In the genomic region with DNA sequence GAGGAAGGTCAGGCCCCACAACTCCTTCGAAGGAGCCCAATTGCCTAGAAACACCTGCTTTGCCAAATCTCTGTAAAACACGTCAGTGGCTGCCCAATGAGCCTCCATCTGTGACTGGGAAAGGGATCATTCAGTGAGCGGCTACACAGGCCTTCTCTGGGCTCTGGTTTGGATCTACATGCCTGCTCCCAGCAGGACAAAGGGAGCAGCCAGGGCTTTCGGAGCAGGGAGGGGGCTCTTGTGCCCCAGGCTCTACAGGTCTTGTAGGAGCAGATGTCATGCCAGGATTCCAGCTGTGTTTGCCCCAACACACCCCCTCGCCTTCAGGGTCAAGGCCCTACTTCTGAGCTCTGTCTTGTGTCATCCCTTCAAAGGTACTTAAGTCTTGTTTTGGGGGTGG, we compare ENCODE assay signal across 17 cellular contexts.
DNase-seq lines count a peak whose midpoint lies in the region; ATAC-seq and TF ChIP-seq lines count a peak whose summit lies in the region.
"Had no signal": no experiment of that assay in that cellular context is flagged by ENCODE, and none has a peak within 500 bp of the region (broad histone marks: within the 10 kb centered on the region; RNA-seq: fewer than 3 reads in every experiment).

No MANE protein-coding gene starts in this region.

- no peaks in the 10 kb centered on the region for H3K36me3 ChIP-seq in GM23338 (ENCODE audit: insufficient read depth)

- no peak overlapping the region for H3K27ac Mint-ChIP-seq in GM23338
- H3K27ac Mint-ChIP-seq in osteocyte (ENCODE audit: unreplicated experiment), result no peak overlapping the region
- H3K27ac Mint-ChIP-seq: CD4-positive, alpha-beta memory T cell; H9; HFFc6 had no signal

- peak; percentile 85 for DNase-seq in ELF-1 (ENCODE audit: low read depth, low spot score)
- no peak for DNase-seq in GM23338 (ENCODE audit: low spot score)
- DNase-seq in osteocyte (ENCODE audit: extremely low spot score, unreplicated experiment), result peak; percentile 77
- DNase-seq in islet precursor cell, result no peak
- DNase-seq in foreskin keratinocyte, result no peak
- no peak for DNase-seq in NCI-H2196 (lab: John Stamatoyannopoulos, UW; ENCODE audit: unreplicated experiment)
- DNase-seq: C1 segment of cervical spinal cord; Calu3; CD4-positive, alpha-beta memory T cell; COR-L47; DMS53; DMS79 treated with DMSO at 0.1 percent for 48 hours; GM23248; H9; HFFc6 had no signal

- H3K4me3 Mint-ChIP-seq in GM23338 (no peak overlapping the region), osteocyte (ENCODE audit: unreplicated experiment) (no peak overlapping the region)
- H3K4me3 Mint-ChIP-seq: CD4-positive, alpha-beta memory T cell; H9; HFFc6 had no signal

- ATAC-seq in GM23338, result peak; percentile 51; the same call in 2 of the 3 replicates
- ATAC-seq in foreskin keratinocyte, result no peak
- ATAC-seq: HCT116 had no signal

- H3K9me3 Mint-ChIP-seq in GM23338 (no peaks in the 10 kb centered on the region), osteocyte (ENCODE audit: unreplicated experiment) (no peaks in the 10 kb centered on the region)
- H3K9me3 Mint-ChIP-seq: CD4-positive, alpha-beta memory T cell; H9; HFFc6 had no signal

- no peak overlapping the region for H3K4me2 ChIP-seq in GM23338

- no peaks in the 10 kb centered on the region for H3K9me2 ChIP-seq in GM23338 (ENCODE audit: insufficient read depth)

- H3K4me1 Mint-ChIP-seq in GM23338 (no peaks in the 10 kb centered on the region), osteocyte (ENCODE audit: unreplicated experiment) (peaks cover 3% of the 10 kb centered on the region)
- H3K4me1 Mint-ChIP-seq: CD4-positive, alpha-beta memory T cell; H9 had no signal

- no peaks in the 10 kb centered on the region for H3K27me3 Mint-ChIP-seq in GM23338 (ENCODE audit: insufficient read depth, low read depth, poor library complexity)
- no peaks in the 10 kb centered on the region for H3K27me3 Mint-ChIP-seq in osteocyte (ENCODE audit: unreplicated experiment)
- H3K27me3 Mint-ChIP-seq: CD4-positive, alpha-beta memory T cell had no signal

- H4K20me1 ChIP-seq in GM23338 (replicated peaks; ENCODE audit: insufficient read depth), result no peaks in the 10 kb centered on the region

- no peak overlapping the region for H2AFZ ChIP-seq in GM23338
- H2AFZ ChIP-seq: GM23248 had no signal

- H3F3A ChIP-seq in GM23338 (replicated peaks; ENCODE audit: low read depth), result no peaks in the 10 kb centered on the region

- H3K36me3 Mint-ChIP-seq in GM23338 (ENCODE audit: low read depth), result peaks cover 11% of the 10 kb centered on the region; the same call in 2 of the 3 replicates
- peaks cover 50% of the 10 kb centered on the region for H3K36me3 Mint-ChIP-seq in osteocyte (ENCODE audit: unreplicated experiment)

- no peak overlapping the region for H3K27ac ChIP-seq in GM23338 (ENCODE audit: low read depth)
- peak overlapping the region; percentile 7 for H3K27ac ChIP-seq in cingulate gyrus (ENCODE audit: low read depth, low read length)
- no peak overlapping the region for H3K27ac ChIP-seq in foreskin keratinocyte
- H3K27ac ChIP-seq: GM23248 had no signal

- H3K4me1 ChIP-seq in GM23338 (ENCODE audit: insufficient read depth) (no peaks in the 10 kb centered on the region), foreskin keratinocyte (no peaks in the 10 kb centered on the region)

- no peaks in the 10 kb centered on the region for H3K79me2 ChIP-seq in GM23338 (replicated peaks; ENCODE audit: insufficient read depth)

- TF ChIP-seq CTCF in GM23338 (conservative IDR thresholded peaks at IDR 0.05; ENCODE audit: low read depth in 2 of 2) (no peak), osteocyte (IDR thresholded peaks at IDR 0.05) (no peak), foreskin keratinocyte (conservative IDR thresholded peaks at IDR 0.05) (no peak)

- no peak overlapping the region for H3K4me3 ChIP-seq in GM23338
- H3K4me3 ChIP-seq: GM23248 had no signal

- H3K27me3 ChIP-seq in GM23338 (ENCODE audit: insufficient read depth), result no peaks in the 10 kb centered on the region
- no peaks in the 10 kb centered on the region for H3K27me3 ChIP-seq in foreskin keratinocyte

TF ChIP-seq in GM23338, 12 proteins besides CTCF, POLR2A, EP300 and RAD21 (continues in another document):
- TF ChIP-seq JUNB (IDR thresholded peaks at IDR 0.05; ENCODE audit: unreplicated experiment) (no peak), STAT1 (IDR thresholded peaks at IDR 0.05; ENCODE audit: unreplicated experiment) (no peak), ZNF114 (CRISPR knock-in tag; IDR thresholded peaks at IDR 0.05) (no peak), POLR2AphosphoS5 (IDR thresholded peaks at IDR 0.05; ENCODE audit: low read depth) (no peak)
- TF ChIP-seq, protein P1, sequence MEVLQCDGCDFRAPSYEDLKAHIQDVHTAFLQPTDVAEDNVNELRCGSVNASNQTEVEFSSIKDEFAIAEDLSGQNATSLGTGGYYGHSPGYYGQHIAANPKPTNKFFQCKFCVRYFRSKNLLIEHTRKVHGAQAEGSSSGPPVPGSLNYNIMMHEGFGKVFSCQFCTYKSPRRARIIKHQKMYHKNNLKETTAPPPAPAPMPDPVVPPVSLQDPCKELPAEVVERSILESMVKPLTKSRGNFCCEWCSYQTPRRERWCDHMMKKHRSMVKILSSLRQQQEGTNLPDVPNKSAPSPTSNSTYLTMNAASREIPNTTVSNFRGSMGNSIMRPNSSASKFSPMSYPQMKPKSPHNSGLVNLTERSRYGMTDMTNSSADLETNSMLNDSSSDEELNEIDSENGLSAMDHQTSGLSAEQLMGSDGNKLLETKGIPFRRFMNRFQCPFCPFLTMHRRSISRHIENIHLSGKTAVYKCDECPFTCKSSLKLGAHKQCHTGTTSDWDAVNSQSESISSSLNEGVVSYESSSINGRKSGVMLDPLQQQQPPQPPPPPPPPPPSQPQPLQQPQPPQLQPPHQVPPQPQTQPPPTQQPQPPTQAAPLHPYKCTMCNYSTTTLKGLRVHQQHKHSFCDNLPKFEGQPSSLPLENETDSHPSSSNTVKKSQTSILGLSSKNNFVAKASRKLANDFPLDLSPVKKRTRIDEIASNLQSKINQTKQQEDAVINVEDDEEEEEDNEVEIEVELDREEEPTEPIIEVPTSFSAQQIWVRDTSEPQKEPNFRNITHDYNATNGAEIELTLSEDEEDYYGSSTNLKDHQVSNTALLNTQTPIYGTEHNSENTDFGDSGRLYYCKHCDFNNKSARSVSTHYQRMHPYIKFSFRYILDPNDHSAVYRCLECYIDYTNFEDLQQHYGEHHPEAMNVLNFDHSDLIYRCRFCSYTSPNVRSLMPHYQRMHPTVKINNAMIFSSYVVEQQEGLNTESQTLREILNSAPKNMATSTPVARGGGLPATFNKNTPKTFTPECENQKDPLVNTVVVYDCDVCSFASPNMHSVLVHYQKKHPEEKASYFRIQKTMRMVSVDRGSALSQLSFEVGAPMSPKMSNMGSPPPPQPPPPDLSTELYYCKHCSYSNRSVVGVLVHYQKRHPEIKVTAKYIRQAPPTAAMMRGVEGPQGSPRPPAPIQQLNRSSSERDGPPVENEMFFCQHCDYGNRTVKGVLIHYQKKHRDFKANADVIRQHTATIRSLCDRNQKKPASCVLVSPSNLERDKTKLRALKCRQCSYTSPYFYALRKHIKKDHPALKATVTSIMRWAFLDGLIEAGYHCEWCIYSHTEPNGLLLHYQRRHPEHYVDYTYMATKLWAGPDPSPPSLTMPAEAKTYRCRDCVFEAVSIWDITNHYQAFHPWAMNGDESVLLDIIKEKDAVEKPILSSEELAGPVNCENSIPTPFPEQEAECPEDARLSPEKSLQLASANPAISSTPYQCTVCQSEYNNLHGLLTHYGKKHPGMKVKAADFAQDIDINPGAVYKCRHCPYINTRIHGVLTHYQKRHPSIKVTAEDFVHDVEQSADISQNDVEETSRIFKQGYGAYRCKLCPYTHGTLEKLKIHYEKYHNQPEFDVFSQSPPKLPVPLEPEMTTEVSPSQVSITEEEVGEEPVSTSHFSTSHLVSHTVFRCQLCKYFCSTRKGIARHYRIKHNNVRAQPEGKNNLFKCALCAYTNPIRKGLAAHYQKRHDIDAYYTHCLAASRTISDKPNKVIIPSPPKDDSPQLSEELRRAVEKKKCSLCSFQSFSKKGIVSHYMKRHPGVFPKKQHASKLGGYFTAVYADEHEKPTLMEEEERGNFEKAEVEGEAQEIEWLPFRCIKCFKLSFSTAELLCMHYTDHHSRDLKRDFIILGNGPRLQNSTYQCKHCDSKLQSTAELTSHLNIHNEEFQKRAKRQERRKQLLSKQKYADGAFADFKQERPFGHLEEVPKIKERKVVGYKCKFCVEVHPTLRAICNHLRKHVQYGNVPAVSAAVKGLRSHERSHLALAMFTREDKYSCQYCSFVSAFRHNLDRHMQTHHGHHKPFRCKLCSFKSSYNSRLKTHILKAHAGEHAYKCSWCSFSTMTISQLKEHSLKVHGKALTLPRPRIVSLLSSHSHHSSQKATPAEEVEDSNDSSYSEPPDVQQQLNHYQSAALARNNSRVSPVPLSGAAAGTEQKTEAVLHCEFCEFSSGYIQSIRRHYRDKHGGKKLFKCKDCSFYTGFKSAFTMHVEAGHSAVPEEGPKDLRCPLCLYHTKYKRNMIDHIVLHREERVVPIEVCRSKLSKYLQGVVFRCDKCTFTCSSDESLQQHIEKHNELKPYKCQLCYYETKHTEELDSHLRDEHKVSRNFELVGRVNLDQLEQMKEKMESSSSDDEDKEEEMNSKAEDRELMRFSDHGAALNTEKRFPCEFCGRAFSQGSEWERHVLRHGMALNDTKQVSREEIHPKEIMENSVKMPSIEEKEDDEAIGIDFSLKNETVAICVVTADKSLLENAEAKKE (CRISPR knock-in tag; IDR thresholded peaks at IDR 0.05), result no peak

Comparison
In these comparisons a context has a peak if more than half of its experiments do, and no peak if none do; other contexts are left out.
1. DNase-seq: peak in ELF-1 (single experiment) and osteocyte (single experiment); none in GM23338 (single experiment), islet precursor cell (single experiment), foreskin keratinocyte (0 of 2) and NCI-H2196 (single experiment).